In the genomic region with DNA sequence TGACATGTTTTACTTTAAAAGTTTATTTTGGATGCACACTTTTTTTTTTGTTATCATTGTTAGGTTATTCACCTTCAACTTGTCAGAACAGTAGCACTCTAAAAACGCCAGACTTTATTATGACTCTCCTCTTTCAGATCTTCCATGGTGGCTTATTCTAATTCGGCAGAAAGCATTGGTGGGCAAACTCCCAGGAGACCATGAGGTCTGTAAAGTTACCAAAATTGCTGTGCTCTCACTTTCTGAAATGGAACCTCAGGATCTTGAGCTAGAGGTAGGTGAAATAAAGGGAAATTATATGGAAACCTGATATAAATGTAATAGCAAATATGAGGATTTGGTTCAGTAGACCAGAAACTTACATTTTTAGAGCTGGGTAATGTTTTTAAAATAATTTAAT, we compare ENCODE assay signal across 29 cellular contexts.
"Had no signal": no experiment of that assay in that cellular context is flagged by ENCODE, and none has a peak within 500 bp of the region (broad histone marks: within the 10 kb centered on the region; RNA-seq: fewer than 3 reads in every experiment).

No MANE protein-coding gene starts in this region.

- DNase-seq: naive B cell; naive thymus-derived CD8-positive, alpha-beta T cell; occipital lobe; ovary; posterior cingulate gyrus; psoas muscle; right cardiac atrium; right lobe of liver; sigmoid colon; small intestine; stimulated activated CD4-positive, alpha-beta T cell treated with anti-CD3 and anti-CD28 coated beads, Interleukin-15, amount 100 ng/mL, for 24 hours; stimulated activated CD4-positive, alpha-beta T cell treated with anti-CD3 and anti-CD28 coated beads, Interleukin-2, amount 100 ng/mL, for 24 hours; stimulated activated CD4-positive, alpha-beta T cell treated with anti-CD3 and anti-CD28 coated beads, Interleukin-2, amount 100 ng/mL, for 48 hours; stimulated activated CD4-positive, alpha-beta T cell treated with anti-CD3 and anti-CD28 coated beads, Interleukin-4, amount 100 ng/mL, for 24 hours; stimulated activated naive CD4-positive, alpha-beta T cell; stimulated activated naive CD8-positive, alpha-beta T cell treated with anti-CD3 and anti-CD28 coated beads, Interleukin-15, amount 100 ng/mL, for 72 hours; stimulated activated naive CD8-positive, alpha-beta T cell treated with anti-CD3 and anti-CD28 coated beads, Interleukin-15, Interleukin-2, amounts not matched to agents 100 U/mL and 50 U/mL, for 24 hours; substantia nigra; thyroid gland; upper lobe of right lung; uterus had no signal

- H3K4me2 ChIP-seq: neural progenitor cell had no signal

- H3K79me2 ChIP-seq: parathyroid adenoma had no signal

- H3K27ac Mint-ChIP-seq: natural killer cell treated with Interleukin-12 subunit alpha and Interleukin-12 subunit beta and Interleukin-15 and Interleukin-18, amount 100 ng/mL, for 72 hours; neural progenitor cell; progenitor cell of endocrine pancreas; stimulated activated effector memory CD8-positive, alpha-beta T cell treated with anti-CD3 and anti-CD28 coated beads, Interleukin-12 subunit alpha, Interleukin-12 subunit beta, amount 100 ng/mL, for 72 hours; stimulated activated naive CD8-positive, alpha-beta T cell treated with anti-CD3 and anti-CD28 coated beads, Interleukin-15, amount 100 ng/mL, for 72 hours; type B pancreatic cell had no signal

- H3K4me1 ChIP-seq: parathyroid adenoma, right lobe of liver, uterus had no signal

- H3K27me3 Mint-ChIP-seq: naive B cell; naive thymus-derived CD8-positive, alpha-beta T cell; natural killer cell treated with Interleukin-12 subunit alpha and Interleukin-12 subunit beta and Interleukin-15 and Interleukin-18, amount 100 ng/mL, for 72 hours; progenitor cell of endocrine pancreas; stimulated activated naive CD8-positive, alpha-beta T cell treated with anti-CD3 and anti-CD28 coated beads, Interleukin-15, amount 100 ng/mL, for 72 hours; type B pancreatic cell had no signal

- H3K36me3 ChIP-seq: neural progenitor cell, ovary, right lobe of liver, sigmoid colon, thoracic aorta, thyroid gland, upper lobe of right lung, uterus had no signal

- H3K4me3 Mint-ChIP-seq: naive B cell; naive thymus-derived CD8-positive, alpha-beta T cell; natural killer cell treated with Interleukin-12 subunit alpha and Interleukin-12 subunit beta and Interleukin-15 and Interleukin-18, amount 100 ng/mL, for 72 hours; neural progenitor cell; stimulated activated effector memory CD8-positive, alpha-beta T cell treated with anti-CD3 and anti-CD28 coated beads, Interleukin-12 subunit alpha, Interleukin-12 subunit beta, amount 100 ng/mL, for 72 hours; stimulated activated naive CD8-positive, alpha-beta T cell treated with anti-CD3 and anti-CD28 coated beads, Interleukin-15, amount 100 ng/mL, for 72 hours; type B pancreatic cell had no signal

- H3K4me3 ChIP-seq: neural progenitor cell, ovary, psoas muscle, right lobe of liver, sigmoid colon, thoracic aorta, thyroid gland, tibial nerve, upper lobe of right lung, uterus had no signal

- H3K9ac ChIP-seq: neural progenitor cell, parathyroid adenoma had no signal

- H3K9me3 ChIP-seq: ovary, psoas muscle, right lobe of liver, sigmoid colon, thoracic aorta, thyroid gland, tibial nerve, upper lobe of right lung, uterus had no signal

- H3K36me3 Mint-ChIP-seq: natural killer cell treated with Interleukin-12 subunit alpha and Interleukin-12 subunit beta and Interleukin-15 and Interleukin-18, amount 100 ng/mL, for 72 hours; stimulated activated effector memory CD8-positive, alpha-beta T cell treated with anti-CD3 and anti-CD28 coated beads, Interleukin-12 subunit alpha, Interleukin-12 subunit beta, amount 100 ng/mL, for 72 hours; type B pancreatic cell had no signal

- H2AFZ ChIP-seq: neural progenitor cell, parathyroid adenoma had no signal

- H3K9me3 Mint-ChIP-seq: natural killer cell treated with Interleukin-12 subunit alpha and Interleukin-12 subunit beta and Interleukin-15 and Interleukin-18, amount 100 ng/mL, for 72 hours; neural progenitor cell; stimulated activated effector memory CD8-positive, alpha-beta T cell treated with anti-CD3 and anti-CD28 coated beads, Interleukin-12 subunit alpha, Interleukin-12 subunit beta, amount 100 ng/mL, for 72 hours; stimulated activated naive CD8-positive, alpha-beta T cell treated with anti-CD3 and anti-CD28 coated beads, Interleukin-15, amount 100 ng/mL, for 72 hours; type B pancreatic cell had no signal

- H3K27ac ChIP-seq: neural progenitor cell, ovary, parathyroid adenoma, psoas muscle, right lobe of liver, sigmoid colon, thoracic aorta, thyroid gland, tibial nerve, upper lobe of right lung, uterus had no signal

- H3K27me3 ChIP-seq: neural progenitor cell, ovary, right lobe of liver, sigmoid colon, thyroid gland, tibial nerve, upper lobe of right lung, uterus had no signal

- ATAC-seq: naive thymus-derived CD8-positive, alpha-beta T cell; natural killer cell treated with Interleukin-12 subunit alpha and Interleukin-12 subunit beta and Interleukin-15 and Interleukin-18, amount 100 ng/mL, for 72 hours; psoas muscle; right cardiac atrium; right lobe of liver; stimulated activated effector memory CD8-positive, alpha-beta T cell treated with anti-CD3 and anti-CD28 coated beads, Interleukin-12 subunit alpha, Interleukin-12 subunit beta, amount 100 ng/mL, for 72 hours; stimulated activated naive CD8-positive, alpha-beta T cell treated with anti-CD3 and anti-CD28 coated beads, Interleukin-15, amount 100 ng/mL, for 72 hours; stimulated activated naive CD8-positive, alpha-beta T cell treated with anti-CD3 and anti-CD28 coated beads, Interleukin-15, Interleukin-2, amounts not matched to agents 100 U/mL and 50 U/mL, for 24 hours; upper lobe of right lung had no signal
